Comparison of ENCODE assay signal across 20 cellular contexts in the genomic region with DNA sequence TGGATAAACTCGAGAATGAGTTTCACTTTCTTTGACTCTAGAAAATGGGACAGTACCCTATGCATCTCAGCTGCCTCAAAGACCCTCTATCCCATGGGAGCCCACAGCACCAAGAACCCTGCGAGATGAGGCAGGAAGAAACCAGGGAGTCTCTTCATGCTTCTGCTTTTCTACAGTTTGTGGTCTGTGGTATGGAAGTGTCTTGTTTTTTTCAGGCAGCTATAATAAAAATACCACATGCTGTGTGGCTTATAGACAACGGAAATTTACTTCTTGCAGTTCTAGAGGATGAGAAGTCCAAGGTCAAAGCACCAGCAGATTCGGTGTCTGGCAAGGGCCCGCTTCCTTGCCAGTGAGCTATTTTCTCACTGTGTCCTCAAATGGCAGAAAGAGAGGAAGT.
"Had no signal": no experiment of that assay in that cellular context is flagged by ENCODE, and none has a peak within 500 bp of the region (broad histone marks: within the 10 kb centered on the region; RNA-seq: fewer than 3 reads in every experiment).

No MANE protein-coding gene starts in this region.

- H3K4me3 Mint-ChIP-seq: activated naive CD4-positive, alpha-beta T cell treated with anti-CD3 and anti-CD28 coated beads, Interleukin-2, amount 10 ng/mL, durations not matched to agents 7 days and 5 days; nephron had no signal

- H3K4me1 Mint-ChIP-seq: activated naive CD4-positive, alpha-beta T cell treated with anti-CD3 and anti-CD28 coated beads, Interleukin-2, amount 10 ng/mL, durations not matched to agents 7 days and 5 days; nephron had no signal

- DNase-seq: activated CD4-positive, CD25-positive, alpha-beta regulatory T cell treated with anti-CD3 and anti-CD28 coated beads, Interleukin-2, amount 50 U/mL, for 72 hours; activated CD8-positive, alpha-beta memory T cell treated with anti-CD3 and anti-CD28 coated beads for 24 hours; activated CD8-positive, alpha-beta memory T cell treated with anti-CD3 and anti-CD28 coated beads, Interleukin-2, amount 50 U/mL, for 48 hours; activated effector memory CD4-positive, alpha-beta T cell treated with Interleukin-2 at 50 U/mL for 16 hours; activated naive CD4-positive, alpha-beta T cell treated with anti-CD3 and anti-CD28 coated beads, Interleukin-2, amount 10 ng/mL, durations not matched to agents 7 days and 5 days; activated T-cell treated with anti-CD3 and anti-CD28 coated beads, Interleukin-2, amount 50 U/mL, for 48 hours; aorta; brain microvascular endothelial cell; central memory CD4-positive, alpha-beta T cell; colonic mucosa; erythroblast; foreskin melanocyte; glutamatergic neuron; kidney; retina; stimulated activated naive CD4-positive, alpha-beta T cell; upper lobe of right lung had no signal

- H3K9me3 Mint-ChIP-seq: activated naive CD4-positive, alpha-beta T cell treated with anti-CD3 and anti-CD28 coated beads, Interleukin-2, amount 10 ng/mL, durations not matched to agents 7 days and 5 days had no signal

- H3K27me3 Mint-ChIP-seq: activated naive CD4-positive, alpha-beta T cell treated with anti-CD3 and anti-CD28 coated beads, Interleukin-2, amount 10 ng/mL, durations not matched to agents 7 days and 5 days had no signal

- H3K36me3 Mint-ChIP-seq: activated naive CD4-positive, alpha-beta T cell treated with anti-CD3 and anti-CD28 coated beads, Interleukin-2, amount 10 ng/mL, durations not matched to agents 7 days and 5 days had no signal

- ATAC-seq: left lobe of liver, upper lobe of right lung had no signal

- H3K4me3 ChIP-seq: colonic mucosa, lung, upper lobe of right lung had no signal

- H3K27ac Mint-ChIP-seq: activated naive CD4-positive, alpha-beta T cell treated with anti-CD3 and anti-CD28 coated beads, Interleukin-2, amount 10 ng/mL, durations not matched to agents 7 days and 5 days; nephron had no signal
